1 cellular context compared by ENCODE assay signal in the genomic region with DNA sequence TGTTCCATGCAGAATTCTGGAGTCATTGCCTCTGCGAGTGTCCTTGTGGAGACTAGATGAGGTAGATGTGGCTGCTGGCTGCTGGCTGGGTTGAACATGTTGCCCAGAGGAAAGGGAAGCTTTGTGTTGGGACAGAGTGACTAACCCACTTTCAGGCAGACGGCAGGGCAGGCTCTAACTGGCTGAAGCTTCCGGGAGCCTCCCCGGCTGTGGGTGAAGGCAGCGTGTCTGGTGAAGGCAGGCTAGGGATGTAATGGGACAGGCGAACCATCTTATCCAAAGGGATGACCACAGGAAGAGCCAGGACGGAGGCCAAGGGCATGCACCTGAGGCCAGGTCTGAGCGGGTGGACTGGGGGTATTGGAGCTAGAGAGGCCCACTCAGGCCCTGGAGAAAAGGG.
TF ChIP-seq lines count a peak whose summit lies in the region.

No MANE protein-coding gene starts in this region.

TF ChIP-seq in IMR-90, 13 proteins besides CTCF, POLR2A, EP300 and RAD21:
- TF ChIP-seq MAZ (IDR thresholded peaks at IDR 0.05; ENCODE audit: borderline replicate concordance, low read depth, low read length) (no peak), NFE2L2 (IDR thresholded peaks at IDR 0.05; ENCODE audit: low read depth, low read length) (no peak), FOS (IDR thresholded peaks at IDR 0.05; ENCODE audit: low read depth, low read length) (no peak)
- TF ChIP-seq, protein P1, sequence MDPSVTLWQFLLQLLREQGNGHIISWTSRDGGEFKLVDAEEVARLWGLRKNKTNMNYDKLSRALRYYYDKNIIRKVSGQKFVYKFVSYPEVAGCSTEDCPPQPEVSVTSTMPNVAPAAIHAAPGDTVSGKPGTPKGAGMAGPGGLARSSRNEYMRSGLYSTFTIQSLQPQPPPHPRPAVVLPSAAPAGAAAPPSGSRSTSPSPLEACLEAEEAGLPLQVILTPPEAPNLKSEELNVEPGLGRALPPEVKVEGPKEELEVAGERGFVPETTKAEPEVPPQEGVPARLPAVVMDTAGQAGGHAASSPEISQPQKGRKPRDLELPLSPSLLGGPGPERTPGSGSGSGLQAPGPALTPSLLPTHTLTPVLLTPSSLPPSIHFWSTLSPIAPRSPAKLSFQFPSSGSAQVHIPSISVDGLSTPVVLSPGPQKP (IDR thresholded peaks at IDR 0.05; ENCODE audit: borderline replicate concordance, low read depth, low read length): no peak
